4 cellular contexts compared by ENCODE assay signal in the genomic region with DNA sequence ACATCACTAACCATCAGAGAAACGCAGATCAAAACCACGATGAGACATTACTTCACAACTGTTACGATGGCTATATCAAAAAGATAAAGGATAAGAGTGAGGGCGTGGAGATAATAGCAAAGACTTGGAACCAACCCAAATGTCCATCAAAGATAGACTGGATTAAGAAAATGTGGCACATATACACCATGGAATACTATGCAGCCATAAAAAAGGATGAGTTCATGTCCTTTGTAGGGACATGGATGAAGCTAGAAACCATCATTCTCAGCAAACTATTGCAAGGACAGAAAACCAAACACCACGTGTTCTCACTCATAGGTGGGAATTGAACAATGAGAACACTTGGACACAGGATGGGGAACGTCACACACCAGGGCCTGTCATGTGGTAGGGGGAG. TPM values are rescaled to one million over a fixed set of nuclear protein-coding genes. Genes with fewer than 3 reads are reported as not detected.
"Had no signal": no experiment of that assay in that cellular context is flagged by ENCODE, and none has a peak within 500 bp of the region (broad histone marks: within the 10 kb centered on the region; RNA-seq: fewer than 3 reads in every experiment).

No MANE protein-coding gene starts in this region.

RNA-seq across cellular contexts. Expression of a gene that starts 8.8 kb away (rescaled TPM):
- total RNA-seq: LHCN-M2, M059J, MCF 10A, NCI-H460 had no signal

RNA-seq across cellular contexts. Expression of a gene that starts 31.9 kb away (rescaled TPM):
- total RNA-seq: LHCN-M2, M059J, MCF 10A, NCI-H460 had no signal
